Comparison of ENCODE assay signal across 7 cellular contexts in genomic region chrX:135854438-135854837, GRCh38. TPM values are rescaled to one million over a fixed set of nuclear protein-coding genes. Genes with fewer than 3 reads are reported as not detected.
"Had no signal": no experiment of that assay in that cellular context is flagged by ENCODE, and none has a peak within 500 bp of the region (broad histone marks: within the 10 kb centered on the region; RNA-seq: fewer than 3 reads in every experiment).

TSS of gene CT45A8 (minus strand) at chrX:135854538. CDS start at chrX:135850783, 3,755 bp downstream.

RNA-seq across cellular contexts. Expression of gene CT45A8, which starts in this region (rescaled TPM):
- total RNA-seq: GM23248, GM23338, H1, H4, H7, H9, HFFc6 had no signal
- polyA plus RNA-seq: GM23248, GM23338, H1 had no signal
